In genomic region chr15:65980824-65981456, GRCh38 we compare ENCODE assay signal across 9 cellular contexts.
DNase-seq lines count a peak whose midpoint lies in the region; ATAC-seq and TF ChIP-seq lines count a peak whose summit lies in the region.
"Had no signal": no experiment of that assay in that cellular context is flagged by ENCODE, and none has a peak within 500 bp of the region (broad histone marks: within the 10 kb centered on the region; RNA-seq: fewer than 3 reads in every experiment).

No MANE protein-coding gene starts in this region.

- no peaks in the 10 kb centered on the region for H3K36me3 Mint-ChIP-seq in naive B cell
- H3K36me3 Mint-ChIP-seq: activated naive CD4-positive, alpha-beta T cell treated with anti-CD3 and anti-CD28 coated beads, Interleukin-2, amount 50 U/mL, for 72 hours had no signal

- no peaks in the 10 kb centered on the region for H3K27me3 ChIP-seq in SU-DHL-6 (ENCODE audit: low read length)

- H3K36me3 ChIP-seq in SU-DHL-6 (ENCODE audit: low read length): no peaks in the 10 kb centered on the region

- H3K27ac Mint-ChIP-seq in naive B cell: peak overlapping the region in 1 of 6 donors; percentile 20
- H3K27ac Mint-ChIP-seq: activated naive CD4-positive, alpha-beta T cell treated with anti-CD3 and anti-CD28 coated beads, Interleukin-2, amount 50 U/mL, for 72 hours had no signal

- H3K4me3 ChIP-seq in SU-DHL-6 (ENCODE audit: insufficient read depth, low read length, poor library complexity, severe bottlenecking): no peak overlapping the region

- H3K4me2 ChIP-seq in SU-DHL-6 (ENCODE audit: low read depth, low read length, poor library complexity, severe bottlenecking): no peak overlapping the region

- H3K27me3 Mint-ChIP-seq in naive B cell: peaks cover 12 to 25% (median 17%) of the 10 kb centered on the region in 3 donors

- no peak overlapping the region for H2AFZ ChIP-seq in SU-DHL-6 (ENCODE audit: low read depth, low read length, severe bottlenecking)

- TF ChIP-seq CTCF in SU-DHL-6 (IDR thresholded peaks at IDR 0.05; ENCODE audit: insufficient read depth, low read length, poor library complexity, severe bottlenecking): peak; percentile 30

- peak; percentile 79 for DNase-seq in EH (ENCODE audit: low read depth)
- DNase-seq in HT-29 (ENCODE audit: low spot score): peak; percentile 91
- no peak for DNase-seq in naive B cell
- DNase-seq in cortex of kidney (lab: John Stamatoyannopoulos, UW): no peak
- DNase-seq in activated CD8-positive, alpha-beta memory T cell treated with anti-CD3 and anti-CD28 coated beads, Interleukin-2, amount 50 U/mL, for 48 hours: no peak

- no peak overlapping the region for H3K9ac ChIP-seq in SU-DHL-6 (ENCODE audit: low read length)

- H3K27ac ChIP-seq in SU-DHL-6 (ENCODE audit: low read depth, low read length): no peak overlapping the region

- no peaks in the 10 kb centered on the region for H3K9me2 ChIP-seq in SU-DHL-6 (replicated peaks; ENCODE audit: insufficient read depth, low read length)

- H3K9me3 Mint-ChIP-seq in naive B cell: no peaks in the 10 kb centered on the region
- H3K9me3 Mint-ChIP-seq: activated naive CD4-positive, alpha-beta T cell treated with anti-CD3 and anti-CD28 coated beads, Interleukin-2, amount 50 U/mL, for 72 hours had no signal

- H4K20me1 ChIP-seq in SU-DHL-6 (ENCODE audit: low read depth, low read length): no peaks in the 10 kb centered on the region

- H3K9me3 ChIP-seq in SU-DHL-6 (ENCODE audit: insufficient read depth, low read length): no peaks in the 10 kb centered on the region

- peak overlapping the region in 7 of 8 donors; percentile 36 to 89 (median 67) for H3K4me3 Mint-ChIP-seq in naive B cell

- ATAC-seq in esophagus mucosa (peak; percentile 87), naive B cell (ENCODE audit: low read depth in 2 of 2) (no peak), GM18519 (IDR thresholded peaks at IDR 0.05; ENCODE audit: low FRiP score, unreplicated experiment) (no peak)

- H3F3A ChIP-seq in SU-DHL-6 (ENCODE audit: insufficient read depth): no peaks in the 10 kb centered on the region

- peaks cover 7 to 24% (median 15%) of the 10 kb centered on the region in 3 donors for H3K4me1 Mint-ChIP-seq in naive B cell

- H3K79me2 ChIP-seq in SU-DHL-6 (ENCODE audit: insufficient read depth, low read length): no peaks in the 10 kb centered on the region

Comparison
In these comparisons a context has a peak if more than half of its experiments do, and no peak if none do; other contexts are left out.
1. DNase-seq: peak in EH (single experiment) and HT-29 (single experiment); none in naive B cell (single experiment), cortex of kidney (single experiment) and activated CD8-positive, alpha-beta memory T cell treated with anti-CD3 and anti-CD28 coated beads, Interleukin-2, amount 50 U/mL, for 48 hours (single experiment).